In the genomic region with DNA sequence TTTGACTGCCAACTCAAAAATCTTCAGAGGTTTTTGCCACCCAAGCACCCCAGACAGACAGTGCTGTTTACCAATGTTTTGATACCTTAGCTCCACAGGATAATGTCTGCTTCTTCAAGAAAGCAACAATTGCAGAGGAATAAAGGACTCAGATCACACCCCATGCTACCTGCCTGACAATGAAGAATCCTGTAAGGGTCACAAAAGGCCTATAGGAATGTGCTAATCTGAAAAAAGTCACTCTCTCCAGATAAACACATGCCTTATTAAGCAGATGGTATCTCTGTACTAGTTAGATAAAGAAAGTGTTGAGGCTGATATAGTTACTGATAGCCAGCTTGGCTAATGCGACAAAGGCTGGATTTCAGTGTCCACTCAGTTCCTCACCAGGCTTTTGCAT, we compare ENCODE assay signal across 25 cellular contexts.
"Had no signal": no experiment of that assay in that cellular context is flagged by ENCODE, and none has a peak within 500 bp of the region (broad histone marks: within the 10 kb centered on the region; RNA-seq: fewer than 3 reads in every experiment).

No MANE protein-coding gene starts in this region.

- H3K4me1 Mint-ChIP-seq: naive thymus-derived CD4-positive, alpha-beta T cell; nephron progenitor cell; stimulated activated naive B cell treated with anti-CD40 and anti-IgM and Interleukin-4, amounts not matched to agents 10 μg/mL and 1 μg/mL and 100 μg/mL, for 72 hours had no signal

- H3K79me2 ChIP-seq: parathyroid adenoma had no signal

- H3K9me3 ChIP-seq: right lobe of liver, thoracic aorta had no signal

- H3K27me3 Mint-ChIP-seq: dendritic cell treated with granulocyte-macrophage colony-stimulating factor and Interleukin-4, amounts not matched to agents 40 ng/mL and 50 ng/mL, for 4 days; naive thymus-derived CD4-positive, alpha-beta T cell; stimulated activated naive B cell treated with anti-CD40 and anti-IgM and Interleukin-4, amounts not matched to agents 10 μg/mL and 1 μg/mL and 100 μg/mL, for 72 hours; stimulated activated naive CD8-positive, alpha-beta T cell treated with anti-CD3 and anti-CD28 coated beads, Interleukin-15, Interleukin-2, amounts not matched to agents 100 ng/mL and 50 ng/mL, for 24 hours had no signal

- H3K27ac ChIP-seq: esophagus squamous epithelium, heart right ventricle, left lung, neutrophil, parathyroid adenoma, right lobe of liver, thoracic aorta, tibial nerve, upper lobe of left lung had no signal

- H3K36me3 Mint-ChIP-seq: naive thymus-derived CD4-positive, alpha-beta T cell; stimulated activated naive B cell treated with anti-CD40 and anti-IgM and Interleukin-4, amounts not matched to agents 10 μg/mL and 1 μg/mL and 100 μg/mL, for 72 hours had no signal

- H3K27ac Mint-ChIP-seq: dendritic cell treated with granulocyte-macrophage colony-stimulating factor and Interleukin-4, amounts not matched to agents 40 ng/mL and 50 ng/mL, for 4 days; naive thymus-derived CD4-positive, alpha-beta T cell; nephron progenitor cell; progenitor cell of endocrine pancreas; stimulated activated naive B cell treated with anti-CD40 and anti-IgM and Interleukin-4, amounts not matched to agents 10 μg/mL and 1 μg/mL and 100 μg/mL, for 72 hours; stimulated activated naive CD8-positive, alpha-beta T cell treated with anti-CD3 and anti-CD28 coated beads, Interleukin-15, Interleukin-2, amounts not matched to agents 100 ng/mL and 50 ng/mL, for 24 hours had no signal

- H3K36me3 ChIP-seq: esophagus squamous epithelium, heart right ventricle, left lung, neutrophil, right lobe of liver, thoracic aorta, tibial nerve, upper lobe of left lung had no signal

- H3K27me3 ChIP-seq: esophagus squamous epithelium, heart right ventricle, left lung, neutrophil, right lobe of liver, tibial nerve, upper lobe of left lung had no signal

- ATAC-seq: heart right ventricle; left cardiac atrium; left lung; naive thymus-derived CD4-positive, alpha-beta T cell; right lobe of liver; stimulated activated naive B cell treated with anti-CD40 and anti-IgM and Interleukin-4, amounts not matched to agents 10 μg/mL and 1 μg/mL and 100 μg/mL, for 72 hours had no signal

- H3K4me3 Mint-ChIP-seq: dendritic cell treated with granulocyte-macrophage colony-stimulating factor and Interleukin-4, amounts not matched to agents 40 ng/mL and 50 ng/mL, for 4 days; naive thymus-derived CD4-positive, alpha-beta T cell; nephron progenitor cell; stimulated activated naive B cell treated with anti-CD40 and anti-IgM and Interleukin-4, amounts not matched to agents 10 μg/mL and 1 μg/mL and 100 μg/mL, for 72 hours; stimulated activated naive CD8-positive, alpha-beta T cell treated with anti-CD3 and anti-CD28 coated beads, Interleukin-15, Interleukin-2, amounts not matched to agents 100 ng/mL and 50 ng/mL, for 24 hours had no signal

- H3K4me1 ChIP-seq: esophagus squamous epithelium, heart right ventricle, left lung, parathyroid adenoma, right lobe of liver, tibial nerve, upper lobe of left lung had no signal

- H3K4me3 ChIP-seq: esophagus squamous epithelium, heart right ventricle, left lung, right lobe of liver, thoracic aorta, tibial nerve, upper lobe of left lung had no signal

- DNase-seq: effector CD8-positive, alpha-beta T cell; esophagus squamous epithelium; foreskin melanocyte; glutamatergic neuron; heart right ventricle; hippocampal formation; left cardiac atrium; left lung; mesenchymal stem cell; midbrain; naive thymus-derived CD4-positive, alpha-beta T cell; nephron progenitor cell; right lobe of liver; small intestine; stimulated activated CD4-positive, alpha-beta T cell treated with anti-CD3 and anti-CD28 coated beads, Interleukin-15, amount 100 ng/mL, for 24 hours; stimulated activated CD4-positive, alpha-beta T cell treated with anti-CD3 and anti-CD28 coated beads, Interleukin-2, amount 100 ng/mL, for 48 hours; stimulated activated naive B cell treated with anti-CD40 and anti-IgM and Interleukin-4, amounts not matched to agents 10 μg/mL and 1 μg/mL and 100 μg/mL, for 72 hours; upper lobe of left lung had no signal

- H3K9ac ChIP-seq: parathyroid adenoma had no signal
